ENCODE assay signal across 17 cellular contexts in genomic region chr11:78400116-78400515, GRCh38. TPM values are rescaled to one million over a fixed set of nuclear protein-coding genes. Genes with fewer than 3 reads are reported as not detected.
A peak's percentile ranks its signal among the peaks of the same experiment; 100 is the strongest.
DNase-seq lines count a peak whose midpoint lies in the region; ATAC-seq, FAIRE-seq and TF ChIP-seq lines count a peak whose summit lies in the region.
"Had no signal": no experiment of that assay in that cellular context is flagged by ENCODE, and none has a peak within 500 bp of the region (broad histone marks: within the 10 kb centered on the region; RNA-seq: fewer than 3 reads in every experiment).

No MANE protein-coding gene starts in this region.

- H3K9me3 Mint-ChIP-seq in activated naive CD4-positive, alpha-beta T cell treated with anti-CD3 and anti-CD28 coated beads, Interleukin-2, amount 50 U/mL, for 24 hours: no peaks in the 10 kb centered on the region
- no peaks in the 10 kb centered on the region for H3K9me3 Mint-ChIP-seq in stimulated activated memory B cell treated with anti-CD40 and anti-IgM and Interleukin-4, amounts not matched to agents 10 μg/mL and 1 μg/mL and 100 μg/mL, for 72 hours

- no peak for ATAC-seq in stimulated activated memory B cell treated with anti-CD40 and anti-IgM and Interleukin-4, amounts not matched to agents 10 μg/mL and 1 μg/mL and 100 μg/mL, for 72 hours
- no peak for ATAC-seq in GM21423 (IDR thresholded peaks at IDR 0.05; ENCODE audit: unreplicated experiment)

- DNase-seq in activated naive CD4-positive, alpha-beta T cell (lab: John Stamatoyannopoulos, UW): no peak
- peak; percentile 96 for DNase-seq in OCI-M1 (lab: John Stamatoyannopoulos, UW)
- peak; percentile 25 for DNase-seq in fibroblast of villous mesenchyme (ENCODE audit: low read depth)
- DNase-seq in SIG-M5 (lab: John Stamatoyannopoulos, UW): no peak
- DNase-seq in D721Med (ENCODE audit: insufficient read length, low spot score): no peak
- DNase-seq: BE2C; CD4-positive, CD25-positive, alpha-beta regulatory T cell; DMS53; H7; NCI-H1105; NCI-H2081; Peyer's patch had no signal

- H3K27me3 Mint-ChIP-seq in activated naive CD4-positive, alpha-beta T cell treated with anti-CD3 and anti-CD28 coated beads, Interleukin-2, amount 50 U/mL, for 24 hours: no peaks in the 10 kb centered on the region
- no peaks in the 10 kb centered on the region for H3K27me3 Mint-ChIP-seq in stimulated activated memory B cell treated with anti-CD40 and anti-IgM and Interleukin-4, amounts not matched to agents 10 μg/mL and 1 μg/mL and 100 μg/mL, for 72 hours
- H3K27me3 Mint-ChIP-seq: CD4-positive, CD25-positive, alpha-beta regulatory T cell had no signal

- H3K4me3 ChIP-seq in fibroblast of villous mesenchyme (ENCODE audit: low read depth, low read length): no peak overlapping the region
- H3K4me3 ChIP-seq: Peyer's patch had no signal

- H3K4me3 Mint-ChIP-seq in activated naive CD4-positive, alpha-beta T cell treated with anti-CD3 and anti-CD28 coated beads, Interleukin-2, amount 50 U/mL, for 24 hours: no peak overlapping the region
- H3K4me3 Mint-ChIP-seq in stimulated activated memory B cell treated with anti-CD40 and anti-IgM and Interleukin-4, amounts not matched to agents 10 μg/mL and 1 μg/mL and 100 μg/mL, for 72 hours: no peak overlapping the region

- H3K27ac Mint-ChIP-seq in activated naive CD4-positive, alpha-beta T cell treated with anti-CD3 and anti-CD28 coated beads, Interleukin-2, amount 50 U/mL, for 24 hours: peak overlapping the region; percentile 32
- H3K27ac Mint-ChIP-seq in stimulated activated memory B cell treated with anti-CD40 and anti-IgM and Interleukin-4, amounts not matched to agents 10 μg/mL and 1 μg/mL and 100 μg/mL, for 72 hours: peak overlapping the region; percentile 5
- H3K27ac Mint-ChIP-seq: CD4-positive, CD25-positive, alpha-beta regulatory T cell had no signal

- no peak for TF ChIP-seq CTCF in fibroblast of villous mesenchyme (IDR thresholded peaks at IDR 0.05; ENCODE audit: insufficient read depth, low read depth, low read length)
- TF ChIP-seq CTCF in D721Med (IDR thresholded peaks at IDR 0.05; ENCODE audit: insufficient read depth, missing control alignments): no peak

- no peaks in the 10 kb centered on the region for H3K4me1 Mint-ChIP-seq in activated naive CD4-positive, alpha-beta T cell treated with anti-CD3 and anti-CD28 coated beads, Interleukin-2, amount 50 U/mL, for 24 hours
- peaks cover 40% of the 10 kb centered on the region for H3K4me1 Mint-ChIP-seq in stimulated activated memory B cell treated with anti-CD40 and anti-IgM and Interleukin-4, amounts not matched to agents 10 μg/mL and 1 μg/mL and 100 μg/mL, for 72 hours

- no peak for FAIRE-seq in D721Med (lab: Jason Lieb, UNC)
- FAIRE-seq: A204.1, GM12892 had no signal

- no peaks in the 10 kb centered on the region for H3K36me3 Mint-ChIP-seq in activated naive CD4-positive, alpha-beta T cell treated with anti-CD3 and anti-CD28 coated beads, Interleukin-2, amount 50 U/mL, for 24 hours
- H3K36me3 Mint-ChIP-seq in stimulated activated memory B cell treated with anti-CD40 and anti-IgM and Interleukin-4, amounts not matched to agents 10 μg/mL and 1 μg/mL and 100 μg/mL, for 72 hours: no peaks in the 10 kb centered on the region
- H3K36me3 Mint-ChIP-seq: CD4-positive, CD25-positive, alpha-beta regulatory T cell had no signal

RNA-seq across cellular contexts. Expression of gene GAB2, which starts 17.5 kb away (rescaled TPM):
- 8.2 and 11.3 TPM in 2 replicates for total RNA-seq in fibroblast of villous mesenchyme

Comparison
In these comparisons a context has a peak if more than half of its experiments do, and no peak if none do; other contexts are left out.
1. DNase-seq: peak in OCI-M1 (single experiment) and fibroblast of villous mesenchyme (single experiment); none in activated naive CD4-positive, alpha-beta T cell (0 of 4), SIG-M5 (single experiment) and D721Med (single experiment).